ENCODE assay signal across 23 cellular contexts in genomic region chr1:6012529-6013318, GRCh38. TPM values are rescaled to one million over a fixed set of nuclear protein-coding genes. Genes with fewer than 3 reads are reported as not detected.
DNase-seq lines count a peak whose midpoint lies in the region; ATAC-seq lines count a peak whose summit lies in the region.
"Had no signal": no experiment of that assay in that cellular context is flagged by ENCODE, and none has a peak within 500 bp of the region (broad histone marks: within the 10 kb centered on the region; RNA-seq: fewer than 3 reads in every experiment).

No MANE protein-coding gene starts in this region.

- no peaks in the 10 kb centered on the region for H3K9me3 Mint-ChIP-seq in activated CD4-positive, alpha-beta T cell treated with anti-CD3 and anti-CD28 coated beads, Interleukin-2, amount 10 ng/mL, durations not matched to agents 24 days and 14 days
- peaks cover 0 to 3% of the 10 kb centered on the region in 2 donors for H3K9me3 Mint-ChIP-seq in effector memory CD8-positive, alpha-beta T cell
- no peaks in the 10 kb centered on the region for H3K9me3 Mint-ChIP-seq in memory B cell
- no peaks in the 10 kb centered on the region for H3K9me3 Mint-ChIP-seq in activated naive CD4-positive, alpha-beta T cell treated with anti-CD3 and anti-CD28 coated beads, Interleukin-2, amount 50 U/mL, for 72 hours
- H3K9me3 Mint-ChIP-seq: activated naive CD4-positive, alpha-beta T cell treated with anti-CD3 and anti-CD28 coated beads, Interleukin-2, amount 10 ng/mL, durations not matched to agents 7 days and 5 days; dendritic cell treated with granulocyte-macrophage colony-stimulating factor and Interleukin-4, amounts not matched to agents 40 ng/mL and 50 ng/mL, for 4 days had no signal

- intact Hi-C loops in activated CD4-positive, alpha-beta T cell treated with anti-CD3 and anti-CD28 coated beads, Interleukin-2, amount 10 ng/mL, durations not matched to agents 24 days and 14 days (cut with micrococcal nuclease) = no loop called here

- H3K36me3 Mint-ChIP-seq in activated CD4-positive, alpha-beta T cell treated with anti-CD3 and anti-CD28 coated beads, Interleukin-2, amount 10 ng/mL, durations not matched to agents 24 days and 14 days (ENCODE audit: low read depth) = peaks cover 33% of the 10 kb centered on the region
- H3K36me3 Mint-ChIP-seq in effector memory CD8-positive, alpha-beta T cell (ENCODE audit: insufficient read depth) = peaks cover 51% of the 10 kb centered on the region
- peaks cover 8% of the 10 kb centered on the region for H3K36me3 Mint-ChIP-seq in memory B cell
- H3K36me3 Mint-ChIP-seq in activated naive CD4-positive, alpha-beta T cell treated with anti-CD3 and anti-CD28 coated beads, Interleukin-2, amount 50 U/mL, for 72 hours = peaks cover 0 to 7% of the 10 kb centered on the region in 2 donors

- peak; percentile 58 for ATAC-seq in effector memory CD8-positive, alpha-beta T cell (replicated peaks)
- peak; percentile 55 for ATAC-seq in memory B cell (ENCODE audit: low read depth)
- no peak for ATAC-seq in activated naive CD4-positive, alpha-beta T cell treated with anti-CD3 and anti-CD28 coated beads, Interleukin-2, amount 50 U/mL, for 72 hours
- ATAC-seq in GM21723 (IDR thresholded peaks at IDR 0.05; ENCODE audit: unreplicated experiment) = no peak
- ATAC-seq in HG03439 (IDR thresholded peaks at IDR 0.05; ENCODE audit: unreplicated experiment) = no peak
- ATAC-seq: body of pancreas had no signal

- H3K27ac Mint-ChIP-seq in activated CD4-positive, alpha-beta T cell treated with anti-CD3 and anti-CD28 coated beads, Interleukin-2, amount 10 ng/mL, durations not matched to agents 24 days and 14 days = peak overlapping the region; percentile 20
- H3K27ac Mint-ChIP-seq in effector memory CD8-positive, alpha-beta T cell = peak overlapping the region; percentile 89
- H3K27ac Mint-ChIP-seq in memory B cell = peak overlapping the region; percentile 79
- H3K27ac Mint-ChIP-seq in activated naive CD4-positive, alpha-beta T cell treated with anti-CD3 and anti-CD28 coated beads, Interleukin-2, amount 50 U/mL, for 72 hours = no peak overlapping the region
- H3K27ac Mint-ChIP-seq: activated naive CD4-positive, alpha-beta T cell treated with anti-CD3 and anti-CD28 coated beads, Interleukin-2, amount 10 ng/mL, durations not matched to agents 7 days and 5 days; dendritic cell treated with granulocyte-macrophage colony-stimulating factor and Interleukin-4, amounts not matched to agents 40 ng/mL and 50 ng/mL, for 4 days; progenitor cell of endocrine pancreas had no signal

- H3K27me3 Mint-ChIP-seq in activated CD4-positive, alpha-beta T cell treated with anti-CD3 and anti-CD28 coated beads, Interleukin-2, amount 10 ng/mL, durations not matched to agents 24 days and 14 days = no peaks in the 10 kb centered on the region
- no peaks in the 10 kb centered on the region for H3K27me3 Mint-ChIP-seq in effector memory CD8-positive, alpha-beta T cell
- no peaks in the 10 kb centered on the region for H3K27me3 Mint-ChIP-seq in memory B cell
- H3K27me3 Mint-ChIP-seq: activated naive CD4-positive, alpha-beta T cell treated with anti-CD3 and anti-CD28 coated beads, Interleukin-2, amount 10 ng/mL, durations not matched to agents 7 days and 5 days; dendritic cell treated with granulocyte-macrophage colony-stimulating factor and Interleukin-4, amounts not matched to agents 40 ng/mL and 50 ng/mL, for 4 days; progenitor cell of endocrine pancreas had no signal

- peaks cover 4% of the 10 kb centered on the region for H3K4me1 Mint-ChIP-seq in activated CD4-positive, alpha-beta T cell treated with anti-CD3 and anti-CD28 coated beads, Interleukin-2, amount 10 ng/mL, durations not matched to agents 24 days and 14 days
- H3K4me1 Mint-ChIP-seq in effector memory CD8-positive, alpha-beta T cell (ENCODE audit: low read depth in 2 of 2) = peaks cover 25 to 32% of the 10 kb centered on the region in 2 donors
- peaks cover 14% of the 10 kb centered on the region for H3K4me1 Mint-ChIP-seq in memory B cell

- no peak overlapping the region for H3K4me3 Mint-ChIP-seq in activated CD4-positive, alpha-beta T cell treated with anti-CD3 and anti-CD28 coated beads, Interleukin-2, amount 10 ng/mL, durations not matched to agents 24 days and 14 days
- peak overlapping the region in 1 of 2 donors; percentile 27 for H3K4me3 Mint-ChIP-seq in effector memory CD8-positive, alpha-beta T cell
- no peak overlapping the region for H3K4me3 Mint-ChIP-seq in memory B cell
- H3K4me3 Mint-ChIP-seq: activated naive CD4-positive, alpha-beta T cell treated with anti-CD3 and anti-CD28 coated beads, Interleukin-2, amount 10 ng/mL, durations not matched to agents 7 days and 5 days; dendritic cell treated with granulocyte-macrophage colony-stimulating factor and Interleukin-4, amounts not matched to agents 40 ng/mL and 50 ng/mL, for 4 days had no signal

- no peak for DNase-seq in activated CD4-positive, alpha-beta T cell treated with anti-CD3 and anti-CD28 coated beads, Interleukin-2, amount 10 ng/mL, durations not matched to agents 24 days and 14 days
- DNase-seq in activated CD4-positive, alpha-beta T cell treated with anti-CD3 and anti-CD28 coated beads for 1 hour = no peak
- no peak for DNase-seq in effector memory CD8-positive, alpha-beta T cell
- DNase-seq in memory B cell (ENCODE audit: low spot score in 2 of 2) (no peak), NCI-H774 (lab: John Stamatoyannopoulos, UW) (no peak)
- no peak for DNase-seq in activated naive CD4-positive, alpha-beta T cell treated with anti-CD3 and anti-CD28 coated beads, Interleukin-2, amount 50 U/mL, for 72 hours (ENCODE audit: low spot score in 2 of 2)
- DNase-seq: 8988T; activated CD4-positive, alpha-beta T cell treated with anti-CD3 and anti-CD28 coated beads, Interleukin-2, amount 50 U/mL, for 1 hour; activated naive CD4-positive, alpha-beta T cell treated with anti-CD3 and anti-CD28 coated beads, Interleukin-2, amount 10 ng/mL, durations not matched to agents 7 days and 5 days; activated T-cell treated with anti-CD3 and anti-CD28 coated beads for 4 hours; BE2C; body of pancreas; erythroblast; GF-D8; NCI-H1436 treated with DMSO at 0.1 percent for 48 hours; NK-92 treated with Interleukin-12 subunit alpha and Interleukin-12 subunit beta, amount 100 ng/mL, for 24 hours; RPMI8226; stimulated activated CD4-positive, alpha-beta T cell treated with anti-CD3 and anti-CD28 coated beads, Interleukin-4, amount 100 ng/mL, for 1 hour; SW 1271 had no signal

RNA-seq across cellular contexts. Expression of gene NPHP4, which starts 20.5 kb away (rescaled TPM):
- 20.0 and 21.0 TPM in 2 replicates for total RNA-seq in activated CD4-positive, alpha-beta T cell treated with anti-CD3 and anti-CD28 coated beads, Interleukin-2, amount 10 ng/mL, durations not matched to agents 24 days and 14 days
- 10 to 100 TPM in 1 of 2 donors, 1 to 10 TPM in 1; 10.0 to 22.5 TPM for total RNA-seq in activated naive CD4-positive, alpha-beta T cell treated with anti-CD3 and anti-CD28 coated beads, Interleukin-2, amount 50 U/mL, for 72 hours

RNA-seq across cellular contexts. Expression of gene KCNAB2, which starts 33.0 kb away (rescaled TPM):
- total RNA-seq in activated CD4-positive, alpha-beta T cell treated with anti-CD3 and anti-CD28 coated beads, Interleukin-2, amount 10 ng/mL, durations not matched to agents 24 days and 14 days = 261 and 262 TPM in 2 replicates
- 100 to 1,000 TPM; 214 to 334 TPM for total RNA-seq in activated naive CD4-positive, alpha-beta T cell treated with anti-CD3 and anti-CD28 coated beads, Interleukin-2, amount 50 U/mL, for 72 hours

Comparison
In these comparisons a context has a peak if more than half of its experiments do, and no peak if none do; other contexts are left out.
1. H3K27ac Mint-ChIP-seq: peak in activated CD4-positive, alpha-beta T cell treated with anti-CD3 and anti-CD28 coated beads, Interleukin-2, amount 10 ng/mL, durations not matched to agents 24 days and 14 days (single experiment), effector memory CD8-positive, alpha-beta T cell (2 of 2) and memory B cell (single experiment); none in activated naive CD4-positive, alpha-beta T cell treated with anti-CD3 and anti-CD28 coated beads, Interleukin-2, amount 50 U/mL, for 72 hours (0 of 2).
2. ATAC-seq: peak in effector memory CD8-positive, alpha-beta T cell (single experiment) and memory B cell (single experiment); none in activated naive CD4-positive, alpha-beta T cell treated with anti-CD3 and anti-CD28 coated beads, Interleukin-2, amount 50 U/mL, for 72 hours (0 of 2), GM21723 (single experiment) and HG03439 (single experiment).